In the genomic region with DNA sequence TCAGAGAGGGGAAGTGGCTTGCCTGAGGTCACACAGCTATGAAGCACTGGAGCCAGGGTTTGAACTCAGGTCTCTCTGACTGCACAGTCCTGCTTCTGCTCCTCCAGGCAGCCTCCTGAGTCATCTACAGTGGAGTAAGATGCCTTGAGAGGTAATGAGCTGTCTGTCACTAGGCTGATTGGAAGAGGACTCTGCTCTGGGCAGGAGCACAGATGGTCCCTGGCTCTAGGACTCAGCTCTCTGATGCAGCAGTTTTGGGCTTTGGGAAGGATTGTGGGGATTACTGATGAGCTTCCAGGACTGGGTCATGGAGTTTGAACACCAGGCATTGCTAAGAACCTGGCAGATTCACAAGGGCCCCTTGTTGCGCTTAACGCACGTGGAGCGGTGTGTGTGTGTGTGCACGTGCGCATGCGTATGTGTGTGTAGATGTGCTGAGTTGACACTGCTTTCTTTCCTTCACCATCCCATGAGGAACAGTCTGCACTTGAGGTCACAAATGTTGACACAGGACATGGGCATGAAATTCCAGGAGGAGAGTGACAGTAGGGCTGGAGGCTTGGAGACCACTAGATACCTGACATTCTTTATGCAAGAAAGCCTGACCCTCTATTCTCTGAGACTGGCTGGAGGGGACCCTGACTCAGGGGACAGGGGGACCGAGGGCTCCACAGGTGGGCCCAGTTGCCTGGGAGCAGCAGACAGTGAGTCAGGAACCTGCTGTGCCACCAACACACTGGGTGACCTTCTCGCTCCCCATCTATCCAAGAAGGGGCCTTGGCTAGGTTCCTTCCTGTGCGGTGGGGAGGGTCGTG, we compare ENCODE assay signal across 17 cellular contexts.
A peak's percentile ranks its signal among the peaks of the same experiment; 100 is the strongest.
DNase-seq lines count a peak whose midpoint lies in the region; TF ChIP-seq lines count a peak whose summit lies in the region.
"Had no signal": no experiment of that assay in that cellular context is flagged by ENCODE, and none has a peak within 500 bp of the region (broad histone marks: within the 10 kb centered on the region; RNA-seq: fewer than 3 reads in every experiment).

No MANE protein-coding gene starts in this region.

- H3K56ac ChIP-seq in H9 (ENCODE audit: insufficient read length, low read depth, low read length) = no peak overlapping the region

- no peaks in the 10 kb centered on the region for H3K79me2 ChIP-seq in H9 (ENCODE audit: insufficient read depth, low read length)

- H3K27ac Mint-ChIP-seq in H9 = peak overlapping the region in 1 of 3 experiments; percentile 58; a peak in 1 of 7 replicates
- H3K27ac Mint-ChIP-seq in endothelial cell (ENCODE audit: unreplicated experiment) = peak overlapping the region; percentile 97

- no peak overlapping the region for H3K14ac ChIP-seq in H9 (ENCODE audit: insufficient read depth, low read length)

- H3K18ac ChIP-seq in H9 (ENCODE audit: insufficient read length, low read depth, low read length) = peak overlapping the region; percentile 70

- H3K4me3 ChIP-seq in HAP-1 (no peak overlapping the region), prostate gland (no peak overlapping the region)
- H3K4me3 ChIP-seq: dorsolateral prefrontal cortex, lung had no signal

- peak overlapping the region; percentile 29 for H2BK12ac ChIP-seq in H9 (ENCODE audit: insufficient read length, low read depth, low read length)

- no peak overlapping the region for H3T11ph ChIP-seq in H9 (ENCODE audit: low read length)

- H3K9me3 ChIP-seq in H9 (ENCODE audit: control insufficient read depth, low read depth, low read length) (no peaks in the 10 kb centered on the region), HAP-1 (no peaks in the 10 kb centered on the region), prostate gland (no peaks in the 10 kb centered on the region)

- no peak for TF ChIP-seq POLR2A in prostate gland (IDR thresholded peaks at IDR 0.05)

- no peak overlapping the region for H3K4me3 Mint-ChIP-seq in H9
- peak overlapping the region; percentile 69 for H3K4me3 Mint-ChIP-seq in endothelial cell (ENCODE audit: unreplicated experiment)

- no peaks in the 10 kb centered on the region for H3K4me1 ChIP-seq in H9 (ENCODE audit: insufficient read depth, low read length)
- no peaks in the 10 kb centered on the region for H3K4me1 ChIP-seq in HAP-1
- no peaks in the 10 kb centered on the region for H3K4me1 ChIP-seq in prostate gland (replicated peaks)

- H2AFZ ChIP-seq in H9 (ENCODE audit: low read length) = no peak overlapping the region

- H3K9ac ChIP-seq in H9 (ENCODE audit: extremely low read depth, insufficient read length, low read length) = no peak overlapping the region
- H3K9ac ChIP-seq: KMS-11 had no signal

- H3K4me1 Mint-ChIP-seq in H9 = peaks cover 17 to 33% of the 10 kb centered on the region in 2 experiments
- H3K4me1 Mint-ChIP-seq in endothelial cell (ENCODE audit: unreplicated experiment) = peaks cover 52% of the 10 kb centered on the region

- no peak overlapping the region for H3K4me2 ChIP-seq in H9 (ENCODE audit: insufficient read depth, insufficient read length, low read length)
- H3K4me2 ChIP-seq: KMS-11 had no signal

- H3K4ac ChIP-seq in H9 (ENCODE audit: low read depth, low read length) = no peak overlapping the region

- H3K36me3 Mint-ChIP-seq in H9 (ENCODE audit: insufficient read depth in 1 of 3, low read depth in 3 of 3) (no peaks in the 10 kb centered on the region), endothelial cell (ENCODE audit: low read depth, unreplicated experiment) (no peaks in the 10 kb centered on the region)

- in situ Hi-C loops in HAP-1 (cut with MboI; ENCODE audit: low sequenced_read_pairs) = no loop called here

- H2BK5ac ChIP-seq in H9 (ENCODE audit: insufficient read length, low read length) = no peak overlapping the region

- H2BK20ac ChIP-seq in H9 (ENCODE audit: low read depth, low read length, poor library complexity, severe bottlenecking) = no peak overlapping the region

- DNase-seq in H9 (no peak), NCI-H82 treated with DMSO at 0.1 percent for 48 hours (lab: John Stamatoyannopoulos, UW; ENCODE audit: unreplicated experiment) (peak; percentile 97), endothelial cell (ENCODE audit: low spot score) (no peak), posterior vena cava (ENCODE audit: low spot score) (peak; percentile 68), HAP-1 (ENCODE audit: low spot score in 2 of 2) (no peak), prostate gland (ENCODE audit: low spot score) (no peak), NCI-H446 treated with DMSO at 0.1 percent for 48 hours (lab: John Stamatoyannopoulos, UW) (no peak)
- DNase-seq in stimulated activated CD4-positive, alpha-beta T cell treated with anti-CD3 and anti-CD28 coated beads, Interleukin-15, amount 100 ng/mL, for 24 hours = no peak
- DNase-seq: activated CD4-positive, alpha-beta T cell treated with anti-CD3 and anti-CD28 coated beads for 1 hour; anterior cingulate cortex; NCI-H187 treated with DMSO at 0.1 percent for 48 hours; NCI-H510A; occipital lobe; substantia nigra had no signal

- H2BK15ac ChIP-seq in H9 (ENCODE audit: low read depth, low read length) = no peak overlapping the region

- TF ChIP-seq CTCF in H9 (conservative IDR thresholded peaks at IDR 0.05) (no peak), endothelial cell (IDR thresholded peaks at IDR 0.05; ENCODE audit: unreplicated experiment) (no peak), prostate gland (IDR thresholded peaks at IDR 0.05) (no peak)

- no peaks in the 10 kb centered on the region for H3K27me3 ChIP-seq in H9 (ENCODE audit: insufficient read depth, low read length)
- 0 out of 2 replicates have a peak, but pooled peaks cover 3% of the 10 kb centered on the region for H3K27me3 ChIP-seq in HAP-1 (ENCODE audit: low read depth)
- no peaks in the 10 kb centered on the region for H3K27me3 ChIP-seq in prostate gland (replicated peaks; ENCODE audit: insufficient read depth)

- H2AK5ac ChIP-seq in H9 (ENCODE audit: insufficient read length, low read length) = no peak overlapping the region

- no peak overlapping the region for H4K8ac ChIP-seq in H9 (replicated peaks; ENCODE audit: insufficient read length, low read depth, low read length)

- H4K5ac ChIP-seq in H9 (ENCODE audit: insufficient read length, low read depth, low read length) = no peak overlapping the region

- H3K23me2 ChIP-seq in H9 (ENCODE audit: insufficient read length, low read depth, low read length, poor library complexity, severe bottlenecking) = no peaks in the 10 kb centered on the region

- no peaks in the 10 kb centered on the region for H4K20me1 ChIP-seq in H9 (ENCODE audit: control insufficient read depth, insufficient read depth, insufficient read length)

- intact Hi-C loops in posterior vena cava (cut with DNase I) = loop anchor here in 1 of 2 donors (1.0 to 2.0 kb wide), 2 partner anchors 15 to 18 kb away; no protein-coding TSS in a partner anchor
- intact Hi-C loops in prostate gland (cut with DNase I) = no loop called here

- H3K23ac ChIP-seq in H9 (ENCODE audit: insufficient read length, low read depth, low read length) = no peak overlapping the region

- WGBS in H9 (ENCODE audit: extremely low coverage, insufficient read length, low lambda C conversion rate) = no CpG with 5 or more reads among the region's 11 CpGs
- 81% methylated on average over 11 of the region's 11 CpGs for WGBS in prostate gland

- no peaks in the 10 kb centered on the region for H3K79me1 ChIP-seq in H9 (ENCODE audit: insufficient read depth, low read depth, low read length, poor library complexity, severe bottlenecking)

- no peak overlapping the region for H3K27ac ChIP-seq in H9 (ENCODE audit: insufficient read length, low read depth, low read length)
- peak overlapping the region in 1 of 2 donors; percentile 10 for H3K27ac ChIP-seq in prostate gland
- H3K27ac ChIP-seq: dorsolateral prefrontal cortex, KMS-11 had no signal

- H3K9me3 Mint-ChIP-seq in H9 (no peaks in the 10 kb centered on the region), endothelial cell (ENCODE audit: unreplicated experiment) (no peaks in the 10 kb centered on the region)

- H3K27me3 Mint-ChIP-seq in H9 (ENCODE audit: low read depth) (peaks cover 11% of the 10 kb centered on the region), endothelial cell (ENCODE audit: unreplicated experiment) (peaks cover 22% of the 10 kb centered on the region)

- H4K91ac ChIP-seq in H9 (ENCODE audit: insufficient read length, low read depth, low read length) = no peak overlapping the region

- no peaks in the 10 kb centered on the region for H3K36me3 ChIP-seq in HAP-1 (replicated peaks)
- no peaks in the 10 kb centered on the region for H3K36me3 ChIP-seq in prostate gland

- H2BK120ac ChIP-seq in H9 (ENCODE audit: low read depth, low read length, poor library complexity, severe bottlenecking) = no peak overlapping the region

Comparison
In these comparisons a context has a peak if more than half of its experiments do, and no peak if none do; other contexts are left out.
1. DNase-seq: peak in NCI-H82 treated with DMSO at 0.1 percent for 48 hours (single experiment) and posterior vena cava (single experiment); none in H9 (single experiment), endothelial cell (single experiment), HAP-1 (0 of 2), prostate gland (single experiment), NCI-H446 treated with DMSO at 0.1 percent for 48 hours (single experiment) and stimulated activated CD4-positive, alpha-beta T cell treated with anti-CD3 and anti-CD28 coated beads, Interleukin-15, amount 100 ng/mL, for 24 hours (single experiment).